In genomic region chr5:169581580-169582227, GRCh38 we compare ENCODE assay signal across 8 cellular contexts. TPM values are rescaled to one million over a fixed set of nuclear protein-coding genes. Genes with fewer than 3 reads are reported as not detected.
DNase-seq lines count a peak whose midpoint lies in the region; ATAC-seq and TF ChIP-seq lines count a peak whose summit lies in the region.

No MANE protein-coding gene starts in this region.

- peaks cover 2% of the 10 kb centered on the region for H3K27me3 Mint-ChIP-seq in activated CD4-positive, alpha-beta memory T cell treated with anti-CD3 and anti-CD28 coated beads for 36 hours
- H3K27me3 Mint-ChIP-seq in endothelial cell (ENCODE audit: unreplicated experiment), result peaks cover 1% of the 10 kb centered on the region
- peaks cover 5 to 12% of the 10 kb centered on the region in 2 donors for H3K27me3 Mint-ChIP-seq in stimulated activated naive B cell treated with anti-CD40 and anti-IgM and Interleukin-4, amounts not matched to agents 10 μg/mL and 1 μg/mL and 100 μg/mL, for 72 hours

- H3K27ac Mint-ChIP-seq in activated CD4-positive, alpha-beta memory T cell treated with anti-CD3 and anti-CD28 coated beads for 36 hours, result no peak overlapping the region
- no peak overlapping the region for H3K27ac Mint-ChIP-seq in endothelial cell (ENCODE audit: unreplicated experiment)
- no peak overlapping the region for H3K27ac Mint-ChIP-seq in stimulated activated naive B cell treated with anti-CD40 and anti-IgM and Interleukin-4, amounts not matched to agents 10 μg/mL and 1 μg/mL and 100 μg/mL, for 72 hours

- peak; percentile 66 for DNase-seq in A172 (ENCODE audit: low spot score)
- peak; percentile 65 for DNase-seq in NCI-H69 (lab: John Stamatoyannopoulos, UW)
- DNase-seq in activated CD4-positive, alpha-beta memory T cell treated with anti-CD3 and anti-CD28 coated beads for 36 hours, result peak; percentile 70
- peak; percentile 62 for DNase-seq in endothelial cell (ENCODE audit: low spot score)
- peak; percentile 75 for DNase-seq in myocyte (ENCODE audit: low read depth)
- DNase-seq in stimulated activated naive B cell treated with anti-CD40 and anti-IgM and Interleukin-4, amounts not matched to agents 10 μg/mL and 1 μg/mL and 100 μg/mL, for 72 hours, result peak; percentile 46

- H3K9me3 Mint-ChIP-seq in activated CD4-positive, alpha-beta memory T cell treated with anti-CD3 and anti-CD28 coated beads for 36 hours, result no peaks in the 10 kb centered on the region
- H3K9me3 Mint-ChIP-seq in endothelial cell (ENCODE audit: unreplicated experiment), result no peaks in the 10 kb centered on the region
- H3K9me3 Mint-ChIP-seq in stimulated activated naive B cell treated with anti-CD40 and anti-IgM and Interleukin-4, amounts not matched to agents 10 μg/mL and 1 μg/mL and 100 μg/mL, for 72 hours, result no peaks in the 10 kb centered on the region

- H3K36me3 Mint-ChIP-seq in activated CD4-positive, alpha-beta memory T cell treated with anti-CD3 and anti-CD28 coated beads for 36 hours, result peaks cover 7% of the 10 kb centered on the region
- H3K36me3 Mint-ChIP-seq in endothelial cell (ENCODE audit: low read depth, unreplicated experiment), result no peaks in the 10 kb centered on the region
- H3K36me3 Mint-ChIP-seq in stimulated activated naive B cell treated with anti-CD40 and anti-IgM and Interleukin-4, amounts not matched to agents 10 μg/mL and 1 μg/mL and 100 μg/mL, for 72 hours, result peaks cover 0 to 8% of the 10 kb centered on the region in 2 donors

- peaks cover 31% of the 10 kb centered on the region for H3K4me1 Mint-ChIP-seq in activated CD4-positive, alpha-beta memory T cell treated with anti-CD3 and anti-CD28 coated beads for 36 hours (ENCODE audit: low read depth)
- peaks cover 15% of the 10 kb centered on the region for H3K4me1 Mint-ChIP-seq in endothelial cell (ENCODE audit: unreplicated experiment)
- H3K4me1 Mint-ChIP-seq in stimulated activated naive B cell treated with anti-CD40 and anti-IgM and Interleukin-4, amounts not matched to agents 10 μg/mL and 1 μg/mL and 100 μg/mL, for 72 hours, result peaks cover 14 to 33% of the 10 kb centered on the region in 2 donors

- H3K4me3 Mint-ChIP-seq in activated CD4-positive, alpha-beta memory T cell treated with anti-CD3 and anti-CD28 coated beads for 36 hours, result no peak overlapping the region
- H3K4me3 Mint-ChIP-seq in endothelial cell (ENCODE audit: unreplicated experiment), result no peak overlapping the region
- no peak overlapping the region for H3K4me3 Mint-ChIP-seq in stimulated activated naive B cell treated with anti-CD40 and anti-IgM and Interleukin-4, amounts not matched to agents 10 μg/mL and 1 μg/mL and 100 μg/mL, for 72 hours

- ATAC-seq in HG02884 (IDR thresholded peaks at IDR 0.05; ENCODE audit: unreplicated experiment), result peak; percentile 48
- ATAC-seq in stimulated activated naive B cell treated with anti-CD40 and anti-IgM and Interleukin-4, amounts not matched to agents 10 μg/mL and 1 μg/mL and 100 μg/mL, for 72 hours (replicated peaks), result peak; percentile 35 to 43

- POLR2A ChIA-PET in activated CD4-positive, alpha-beta memory T cell treated with anti-CD3 and anti-CD28 coated beads for 36 hours (lab: Charles Lee), result interaction anchor here (1.1 to 1.2 kb wide), 2 partner anchors 12 to 14 kb away, joined by 3 to 4 read pairs; no protein-coding TSS in a partner anchor

- TF ChIP-seq CTCF in GM12873 (IDR thresholded peaks at IDR 0.05; ENCODE audit: insufficient read depth, low read depth, low read length, missing control alignments) (peak; percentile 83), endothelial cell (IDR thresholded peaks at IDR 0.05; ENCODE audit: unreplicated experiment) (peak; percentile 79)

- intact Hi-C loops in activated CD4-positive, alpha-beta memory T cell treated with anti-CD3 and anti-CD28 coated beads for 36 hours (cut with micrococcal nuclease), result loop anchor here (1.0 to 5.0 kb wide), 8 partner anchors 75 to 1806 kb away; partner anchors contain the start of gene NPM1

- CTCF ChIA-PET in activated CD4-positive, alpha-beta memory T cell treated with anti-CD3 and anti-CD28 coated beads for 36 hours (lab: Charles Lee), result interaction anchor here (0.7 to 3.9 kb wide), 12 partner anchors 11 to 1094 kb away, joined by 3 to 54 read pairs (median 4); partner anchors contain the start of gene DOCK2

RNA-seq across cellular contexts. Expression of gene SPDL1, which starts 1.9 kb away (rescaled TPM):
- 269 and 385 TPM in 2 replicates for total RNA-seq in A172 (2014; rRNA removed; shearing (Covaris generic))
- 10 to 100 TPM; 32.7 to 34.9 TPM for total RNA-seq in activated CD4-positive, alpha-beta memory T cell treated with anti-CD3 and anti-CD28 coated beads for 36 hours
- total RNA-seq in endothelial cell (ENCODE audit: unreplicated experiment) (38.6 TPM), myocyte (12.2 and 13.6 TPM in 2 replicates)
- 7.0 TPM for polyA plus RNA-seq in myocyte (2012)

RNA-seq across cellular contexts. Expression of gene DOCK2, which starts 55.4 kb away (rescaled TPM):
- total RNA-seq in A172 (2014; rRNA removed; shearing (Covaris generic)), result 63.1 and 68.9 TPM in 2 replicates
- total RNA-seq in activated CD4-positive, alpha-beta memory T cell treated with anti-CD3 and anti-CD28 coated beads for 36 hours, result 100 to 1,000 TPM; 191 to 205 TPM
- 6.5 TPM for total RNA-seq in endothelial cell (ENCODE audit: unreplicated experiment)
- total RNA-seq in myocyte, result 0.08 TPM in 1 of 2 replicates, not detected in the other
- polyA plus RNA-seq in myocyte (2012), result 0.55 TPM

Comparison
In these comparisons a context has a peak if more than half of its experiments do, and no peak if none do; other contexts are left out.
1. Peak in every context shown above with its lines: DNase-seq and ATAC-seq.